1 cellular context compared by ENCODE assay signal in genomic region chr11:27506200-27507182, GRCh38.
TF ChIP-seq lines count a peak whose summit lies in the region.

A gene with protein sequence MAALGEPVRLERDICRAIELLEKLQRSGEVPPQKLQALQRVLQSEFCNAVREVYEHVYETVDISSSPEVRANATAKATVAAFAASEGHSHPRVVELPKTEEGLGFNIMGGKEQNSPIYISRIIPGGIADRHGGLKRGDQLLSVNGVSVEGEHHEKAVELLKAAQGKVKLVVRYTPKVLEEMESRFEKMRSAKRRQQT (minus strand): TSS chr11:27506769. CDS start chr11:27506752, 17 bp downstream.

TF ChIP-seq in HepG2, 621 proteins besides CTCF, POLR2A, EP300 and RAD21 (continued from another document and continues in another):
- TF ChIP-seq ZNF512B (CRISPR knock-in tag; IDR thresholded peaks at IDR 0.05; ENCODE audit: borderline replicate concordance): peak; percentile 93; the same call in 1 of the 2 replicates
- no peak for TF ChIP-seq ZNF354B (CRISPR knock-in tag; IDR thresholded peaks at IDR 0.05)
- TF ChIP-seq NR2F2 (IDR thresholded peaks at IDR 0.05; ENCODE audit: borderline replicate concordance, low read depth): peak; percentile 45; the same call in 1 of the 2 replicates
- TF ChIP-seq, protein P1, sequence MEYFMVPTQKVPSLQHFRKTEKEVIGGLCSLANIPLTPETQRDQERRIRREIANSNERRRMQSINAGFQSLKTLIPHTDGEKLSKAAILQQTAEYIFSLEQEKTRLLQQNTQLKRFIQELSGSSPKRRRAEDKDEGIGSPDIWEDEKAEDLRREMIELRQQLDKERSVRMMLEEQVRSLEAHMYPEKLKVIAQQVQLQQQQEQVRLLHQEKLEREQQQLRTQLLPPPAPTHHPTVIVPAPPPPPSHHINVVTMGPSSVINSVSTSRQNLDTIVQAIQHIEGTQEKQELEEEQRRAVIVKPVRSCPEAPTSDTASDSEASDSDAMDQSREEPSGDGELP (IDR thresholded peaks at IDR 0.05; ENCODE audit: borderline replicate concordance, low read depth): peak; percentile 11; the same call in 1 of the 2 replicates
- TF ChIP-seq KLF15 (CRISPR knock-in tag; IDR thresholded peaks at IDR 0.05; ENCODE audit: borderline replicate concordance): peak; percentile 85; the same call in 1 of the 2 replicates
- TF ChIP-seq CHD4 (IDR thresholded peaks at IDR 0.05; ENCODE audit: borderline replicate concordance, low read length): no peak
- TF ChIP-seq, protein P2, sequence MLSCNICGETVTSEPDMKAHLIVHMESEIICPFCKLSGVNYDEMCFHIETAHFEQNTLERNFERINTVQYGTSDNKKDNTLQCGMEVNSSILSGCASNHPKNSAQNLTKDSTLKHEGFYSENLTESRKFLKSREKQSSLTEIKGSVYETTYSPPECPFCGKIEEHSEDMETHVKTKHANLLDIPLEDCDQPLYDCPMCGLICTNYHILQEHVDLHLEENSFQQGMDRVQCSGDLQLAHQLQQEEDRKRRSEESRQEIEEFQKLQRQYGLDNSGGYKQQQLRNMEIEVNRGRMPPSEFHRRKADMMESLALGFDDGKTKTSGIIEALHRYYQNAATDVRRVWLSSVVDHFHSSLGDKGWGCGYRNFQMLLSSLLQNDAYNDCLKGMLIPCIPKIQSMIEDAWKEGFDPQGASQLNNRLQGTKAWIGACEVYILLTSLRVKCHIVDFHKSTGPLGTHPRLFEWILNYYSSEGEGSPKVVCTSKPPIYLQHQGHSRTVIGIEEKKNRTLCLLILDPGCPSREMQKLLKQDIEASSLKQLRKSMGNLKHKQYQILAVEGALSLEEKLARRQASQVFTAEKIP (CRISPR knock-in tag; IDR thresholded peaks at IDR 0.05; ENCODE audit: borderline replicate concordance): no peak
- TF ChIP-seq SNAPC2 (CRISPR knock-in tag; IDR thresholded peaks at IDR 0.05): 0 out of 2 replicates have a peak, but pooled peaks have one; percentile 82
- peak; percentile 78 for TF ChIP-seq ZNF781 (CRISPR knock-in tag; IDR thresholded peaks at IDR 0.05; ENCODE audit: borderline replicate concordance, not compliant biosample characterization)
- no peak for TF ChIP-seq SP140L (CRISPR knock-in tag; IDR thresholded peaks at IDR 0.05; ENCODE audit: borderline replicate concordance)
- peak; percentile 87; the same call in 1 of the 2 replicates for TF ChIP-seq ZSCAN31 (CRISPR knock-in tag; IDR thresholded peaks at IDR 0.05; ENCODE audit: low read depth)
- TF ChIP-seq RORA (CRISPR knock-in tag; IDR thresholded peaks at IDR 0.05): no peak
- TF ChIP-seq SP5 (CRISPR knock-in tag; IDR thresholded peaks at IDR 0.05; ENCODE audit: borderline replicate concordance, low read depth): no peak
- TF ChIP-seq KLF12 (CRISPR knock-in tag; IDR thresholded peaks at IDR 0.05; ENCODE audit: borderline replicate concordance): no peak
- TF ChIP-seq KDM3A (CRISPR knock-in tag; IDR thresholded peaks at IDR 0.05; ENCODE audit: low read depth): no peak
- no peak for TF ChIP-seq ZNF558 (CRISPR knock-in tag; IDR thresholded peaks at IDR 0.05; ENCODE audit: borderline replicate concordance)
- TF ChIP-seq TFDP1 (CRISPR knock-in tag; IDR thresholded peaks at IDR 0.05; ENCODE audit: borderline replicate concordance): no peak
- no peak for TF ChIP-seq RARG (CRISPR knock-in tag; IDR thresholded peaks at IDR 0.05; ENCODE audit: low read depth)
- no peak for TF ChIP-seq ZNF841 (CRISPR knock-in tag; IDR thresholded peaks at IDR 0.05; ENCODE audit: borderline replicate concordance)
- no peak for TF ChIP-seq MTA3 (CRISPR knock-in tag; IDR thresholded peaks at IDR 0.05)
- TF ChIP-seq HMGA1 (CRISPR knock-in tag; conservative IDR thresholded peaks at IDR 0.05): no peak
- TF ChIP-seq YEATS4 (CRISPR knock-in tag; IDR thresholded peaks at IDR 0.05; ENCODE audit: borderline replicate concordance): peak; percentile 86
- TF ChIP-seq ZFP37 (CRISPR knock-in tag; IDR thresholded peaks at IDR 0.05; ENCODE audit: borderline replicate concordance): no peak
- TF ChIP-seq, protein P3, sequence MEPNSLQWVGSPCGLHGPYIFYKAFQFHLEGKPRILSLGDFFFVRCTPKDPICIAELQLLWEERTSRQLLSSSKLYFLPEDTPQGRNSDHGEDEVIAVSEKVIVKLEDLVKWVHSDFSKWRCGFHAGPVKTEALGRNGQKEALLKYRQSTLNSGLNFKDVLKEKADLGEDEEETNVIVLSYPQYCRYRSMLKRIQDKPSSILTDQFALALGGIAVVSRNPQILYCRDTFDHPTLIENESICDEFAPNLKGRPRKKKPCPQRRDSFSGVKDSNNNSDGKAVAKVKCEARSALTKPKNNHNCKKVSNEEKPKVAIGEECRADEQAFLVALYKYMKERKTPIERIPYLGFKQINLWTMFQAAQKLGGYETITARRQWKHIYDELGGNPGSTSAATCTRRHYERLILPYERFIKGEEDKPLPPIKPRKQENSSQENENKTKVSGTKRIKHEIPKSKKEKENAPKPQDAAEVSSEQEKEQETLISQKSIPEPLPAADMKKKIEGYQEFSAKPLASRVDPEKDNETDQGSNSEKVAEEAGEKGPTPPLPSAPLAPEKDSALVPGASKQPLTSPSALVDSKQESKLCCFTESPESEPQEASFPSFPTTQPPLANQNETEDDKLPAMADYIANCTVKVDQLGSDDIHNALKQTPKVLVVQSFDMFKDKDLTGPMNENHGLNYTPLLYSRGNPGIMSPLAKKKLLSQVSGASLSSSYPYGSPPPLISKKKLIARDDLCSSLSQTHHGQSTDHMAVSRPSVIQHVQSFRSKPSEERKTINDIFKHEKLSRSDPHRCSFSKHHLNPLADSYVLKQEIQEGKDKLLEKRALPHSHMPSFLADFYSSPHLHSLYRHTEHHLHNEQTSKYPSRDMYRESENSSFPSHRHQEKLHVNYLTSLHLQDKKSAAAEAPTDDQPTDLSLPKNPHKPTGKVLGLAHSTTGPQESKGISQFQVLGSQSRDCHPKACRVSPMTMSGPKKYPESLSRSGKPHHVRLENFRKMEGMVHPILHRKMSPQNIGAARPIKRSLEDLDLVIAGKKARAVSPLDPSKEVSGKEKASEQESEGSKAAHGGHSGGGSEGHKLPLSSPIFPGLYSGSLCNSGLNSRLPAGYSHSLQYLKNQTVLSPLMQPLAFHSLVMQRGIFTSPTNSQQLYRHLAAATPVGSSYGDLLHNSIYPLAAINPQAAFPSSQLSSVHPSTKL (CRISPR knock-in tag; IDR thresholded peaks at IDR 0.05): no peak
- no peak for TF ChIP-seq TAF15 (IDR thresholded peaks at IDR 0.05; ENCODE audit: low read depth, low read length, poor library complexity, severe bottlenecking)
- TF ChIP-seq ZNF577 (CRISPR knock-in tag; IDR thresholded peaks at IDR 0.05; ENCODE audit: borderline replicate concordance, low read depth): no peak
- TF ChIP-seq, protein P4, sequence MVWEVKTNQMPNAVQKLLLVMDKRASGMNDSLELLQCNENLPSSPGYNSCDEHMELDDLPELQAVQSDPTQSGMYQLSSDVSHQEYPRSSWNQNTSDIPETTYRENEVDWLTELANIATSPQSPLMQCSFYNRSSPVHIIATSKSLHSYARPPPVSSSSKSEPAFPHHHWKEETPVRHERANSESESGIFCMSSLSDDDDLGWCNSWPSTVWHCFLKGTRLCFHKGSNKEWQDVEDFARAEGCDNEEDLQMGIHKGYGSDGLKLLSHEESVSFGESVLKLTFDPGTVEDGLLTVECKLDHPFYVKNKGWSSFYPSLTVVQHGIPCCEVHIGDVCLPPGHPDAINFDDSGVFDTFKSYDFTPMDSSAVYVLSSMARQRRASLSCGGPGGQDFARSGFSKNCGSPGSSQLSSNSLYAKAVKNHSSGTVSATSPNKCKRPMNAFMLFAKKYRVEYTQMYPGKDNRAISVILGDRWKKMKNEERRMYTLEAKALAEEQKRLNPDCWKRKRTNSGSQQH (CRISPR knock-in tag; IDR thresholded peaks at IDR 0.05; ENCODE audit: low read depth): no peak; the same call in 1 of the 2 replicates
- peak; percentile 16; the same call in 1 of the 2 replicates for TF ChIP-seq ZNF253 (CRISPR knock-in tag; IDR thresholded peaks at IDR 0.05; ENCODE audit: borderline replicate concordance)
- TF ChIP-seq DNMT1 (CRISPR knock-in tag; IDR thresholded peaks at IDR 0.05): no peak
- TF ChIP-seq, protein P5, sequence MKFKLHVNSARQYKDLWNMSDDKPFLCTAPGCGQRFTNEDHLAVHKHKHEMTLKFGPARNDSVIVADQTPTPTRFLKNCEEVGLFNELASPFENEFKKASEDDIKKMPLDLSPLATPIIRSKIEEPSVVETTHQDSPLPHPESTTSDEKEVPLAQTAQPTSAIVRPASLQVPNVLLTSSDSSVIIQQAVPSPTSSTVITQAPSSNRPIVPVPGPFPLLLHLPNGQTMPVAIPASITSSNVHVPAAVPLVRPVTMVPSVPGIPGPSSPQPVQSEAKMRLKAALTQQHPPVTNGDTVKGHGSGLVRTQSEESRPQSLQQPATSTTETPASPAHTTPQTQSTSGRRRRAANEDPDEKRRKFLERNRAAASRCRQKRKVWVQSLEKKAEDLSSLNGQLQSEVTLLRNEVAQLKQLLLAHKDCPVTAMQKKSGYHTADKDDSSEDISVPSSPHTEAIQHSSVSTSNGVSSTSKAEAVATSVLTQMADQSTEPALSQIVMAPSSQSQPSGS (CRISPR knock-in tag; IDR thresholded peaks at IDR 0.05): no peak
- TF ChIP-seq YEATS2 (CRISPR knock-in tag; IDR thresholded peaks at IDR 0.05; ENCODE audit: borderline replicate concordance): peak; percentile 94
- peak; percentile 72; the same call in 1 of the 2 replicates for TF ChIP-seq ZGPAT (CRISPR knock-in tag; IDR thresholded peaks at IDR 0.05)
- TF ChIP-seq HIVEP1 (CRISPR knock-in tag; IDR thresholded peaks at IDR 0.05): peak; percentile 67; the same call in 1 of the 2 replicates
- no peak for TF ChIP-seq EZH2 (conservative IDR thresholded peaks at IDR 0.05; ENCODE audit: low read depth, low read length)
- no peak for TF ChIP-seq ZBTB49 (CRISPR knock-in tag; IDR thresholded peaks at IDR 0.05; ENCODE audit: borderline replicate concordance)
- TF ChIP-seq ZNF576 (CRISPR knock-in tag; IDR thresholded peaks at IDR 0.05): no peak
- TF ChIP-seq NFATC3 (CRISPR knock-in tag; IDR thresholded peaks at IDR 0.05): no peak
- no peak for TF ChIP-seq ZNF678 (CRISPR knock-in tag; IDR thresholded peaks at IDR 0.05)
